9 cellular contexts compared by ENCODE assay signal in genomic region chr17:1111599-1112443, GRCh38.
DNase-seq lines count a peak whose midpoint lies in the region; ATAC-seq and TF ChIP-seq lines count a peak whose summit lies in the region.
"Had no signal": no experiment of that assay in that cellular context is flagged by ENCODE, and none has a peak within 500 bp of the region (broad histone marks: within the 10 kb centered on the region; RNA-seq: fewer than 3 reads in every experiment).

No MANE protein-coding gene starts in this region.

- no peaks in the 10 kb centered on the region for H3K27me3 ChIP-seq in colonic mucosa
- no peaks in the 10 kb centered on the region for H3K27me3 ChIP-seq in osteoblast (ENCODE audit: insufficient read depth, low read length)
- H3K27me3 ChIP-seq: pancreas had no signal

- H3K4me1 ChIP-seq in colonic mucosa (peaks cover 24% of the 10 kb centered on the region), osteoblast (ENCODE audit: insufficient read depth, low read length) (peaks cover 44% of the 10 kb centered on the region)

- ATAC-seq in HG03108 (IDR thresholded peaks at IDR 0.05; ENCODE audit: unreplicated experiment) (no peak), HG02884 (IDR thresholded peaks at IDR 0.05; ENCODE audit: unreplicated experiment) (no peak)

- peaks cover 21% of the 10 kb centered on the region for H3K79me2 ChIP-seq in osteoblast (ENCODE audit: insufficient read depth, low read length)

- H3K36me3 Mint-ChIP-seq in Calu3 (ENCODE audit: insufficient read depth, unreplicated experiment), result peaks cover 58% of the 10 kb centered on the region

- no peaks in the 10 kb centered on the region for H3K27me3 Mint-ChIP-seq in Calu3 (ENCODE audit: unreplicated experiment)

- BruUV-seq in Calu3 (replicated peaks; lab: Mats Ljungman, UMichigan), result no TSS peak

- CTCF ChIA-PET in Calu3 (lab: Charles Lee), result interaction anchor here (0.6 to 2.3 kb wide), 5 partner anchors 11 to 344 kb away, joined by 3 to 10 read pairs (median 6); partner anchors contain the start of gene CRK

- peak overlapping the region; percentile 98 for H3K27ac Mint-ChIP-seq in Calu3 (ENCODE audit: unreplicated experiment)

- intact Hi-C loops in Calu3 (cut with micrococcal nuclease; ENCODE audit: unreplicated experiment), result no loop called here
- intact Hi-C loops in colonic mucosa (cut with DNase I), result no loop called here

- H3K27ac ChIP-seq in colonic mucosa (peak overlapping the region; percentile 96), osteoblast (ENCODE audit: low read depth, low read length) (peak overlapping the region; percentile 86)

- peak overlapping the region; percentile 61 for H3K4me2 ChIP-seq in osteoblast (ENCODE audit: insufficient read depth, low read length)

- H3K4me3 Mint-ChIP-seq in Calu3 (ENCODE audit: low read depth, unreplicated experiment), result peak overlapping the region; percentile 86

- H2AFZ ChIP-seq in osteoblast (ENCODE audit: low read length), result peak overlapping the region; percentile 76

- H3K9me3 ChIP-seq in colonic mucosa (no peaks in the 10 kb centered on the region), osteoblast (ENCODE audit: low read depth, low read length) (no peaks in the 10 kb centered on the region)
- H3K9me3 ChIP-seq: pancreas had no signal

- H4K20me1 ChIP-seq in osteoblast (ENCODE audit: insufficient read depth, low read length), result peaks cover 14% of the 10 kb centered on the region

- peaks cover 30% of the 10 kb centered on the region for H3K4me1 Mint-ChIP-seq in Calu3 (ENCODE audit: low read depth, unreplicated experiment)

- H3K9ac ChIP-seq in colonic mucosa (ENCODE audit: low read depth in 2 of 2, low read length in 2 of 2), result peak overlapping the region; percentile 95 to 97

- H3K4me3 ChIP-seq in colonic mucosa, result no peak overlapping the region
- peak overlapping the region; percentile 41 for H3K4me3 ChIP-seq in osteoblast (ENCODE audit: insufficient read depth, low read length)
- H3K4me3 ChIP-seq: pancreas had no signal

- TF ChIP-seq CTCF in Calu3 (IDR thresholded peaks at IDR 0.05; ENCODE audit: unreplicated experiment) (no peak), colonic mucosa (IDR thresholded peaks at IDR 0.05) (no peak), osteoblast (IDR thresholded peaks at IDR 0.05; ENCODE audit: extremely low read depth, low read depth, low read length) (no peak)

- DNase-seq in Calu3 (peak; percentile 63), NCI-H2196 treated with DMSO at 0.1 percent for 48 hours (lab: John Stamatoyannopoulos, UW; ENCODE audit: unreplicated experiment) (peak; percentile 55), colonic mucosa (peak; percentile 60), osteoblast (ENCODE audit: insufficient read length, low spot score, missing footprints) (peak; percentile 50), NCI-H1694 treated with DMSO at 0.1 percent for 48 hours (lab: John Stamatoyannopoulos, UW) (no peak), SK-N-DZ (ENCODE audit: low spot score) (no peak)

- H3K36me3 ChIP-seq in colonic mucosa (no peaks in the 10 kb centered on the region), osteoblast (ENCODE audit: insufficient read depth, low read length) (no peaks in the 10 kb centered on the region)
- H3K36me3 ChIP-seq: pancreas had no signal

- H3K9me3 Mint-ChIP-seq in Calu3 (ENCODE audit: low read depth, unreplicated experiment), result no peaks in the 10 kb centered on the region

Comparison
In these comparisons a context has a peak if more than half of its experiments do, and no peak if none do; other contexts are left out.
1. DNase-seq: peak in Calu3 (single experiment), NCI-H2196 treated with DMSO at 0.1 percent for 48 hours (single experiment), colonic mucosa (single experiment) and osteoblast (single experiment); none in NCI-H1694 treated with DMSO at 0.1 percent for 48 hours (single experiment) and SK-N-DZ (single experiment).